ENCODE assay signal across 8 cellular contexts in the genomic region with DNA sequence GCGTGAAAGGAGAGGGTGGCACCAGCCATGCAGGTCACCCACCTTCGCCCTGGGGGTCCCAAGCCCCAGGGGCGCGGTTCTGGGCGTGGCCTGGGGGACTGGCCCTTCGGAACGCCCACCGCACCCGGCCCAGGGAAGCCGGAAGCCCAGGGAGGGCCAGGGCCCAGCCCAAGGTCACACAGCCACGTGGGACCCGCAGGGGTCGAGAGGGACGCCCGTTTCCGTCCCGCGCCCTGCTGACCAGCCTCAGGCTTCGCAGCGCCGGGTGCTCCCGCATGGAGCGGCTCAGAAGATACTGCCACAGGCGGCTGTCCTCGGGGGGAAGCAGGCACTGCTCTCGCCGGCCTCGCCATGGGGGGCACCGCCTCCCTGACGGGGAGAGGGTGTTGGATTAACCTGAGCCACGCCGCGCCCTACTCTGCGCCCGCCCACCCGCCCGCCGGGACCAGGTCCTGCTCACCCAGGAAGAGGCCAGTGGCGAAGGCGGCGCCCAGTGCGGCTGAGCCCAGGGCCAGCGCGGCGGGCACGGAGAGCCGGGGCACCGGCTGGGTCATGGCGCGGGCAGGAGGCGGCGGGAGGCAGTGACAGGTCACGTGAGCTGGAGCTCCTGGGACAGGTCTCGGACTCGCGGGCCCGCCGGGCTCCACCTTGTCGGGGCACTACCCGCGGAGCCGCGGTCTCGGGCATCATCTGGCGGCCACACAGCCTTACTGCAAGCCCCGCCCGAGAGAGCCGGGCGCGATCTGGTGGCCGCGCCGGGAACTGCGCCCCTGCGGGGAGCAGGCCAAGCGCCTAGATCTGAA. TPM values are rescaled to one million over a fixed set of nuclear protein-coding genes. Genes with fewer than 3 reads are reported as not detected.
DNase-seq lines count a peak whose midpoint lies in the region; ATAC-seq and TF ChIP-seq lines count a peak whose summit lies in the region.

COMTD1 (minus strand) TSS at position 583 of the 803 bp plus-strand sequence; CDS start at position 554, 29 bp downstream.

- no peaks in the 10 kb centered on the region for H3K27me3 ChIP-seq in CD4-positive, alpha-beta memory T cell (ENCODE audit: insufficient read depth, low read length)
- H3K27me3 ChIP-seq in duodenal mucosa (ENCODE audit: control insufficient read depth in 1 of 2, insufficient read depth in 2 of 2, low read length in 2 of 2) (no peaks in the 10 kb centered on the region), lower lobe of right lung (ENCODE audit: low read depth) (no peaks in the 10 kb centered on the region)

- peaks cover 18% of the 10 kb centered on the region for H3K4me1 ChIP-seq in CD4-positive, alpha-beta memory T cell (ENCODE audit: insufficient read depth, low read length)
- H3K4me1 ChIP-seq in duodenal mucosa (ENCODE audit: control insufficient read depth in 1 of 2, insufficient read depth in 2 of 2, low read length in 2 of 2) (peaks cover 21 to 31% of the 10 kb centered on the region in 2 donors), lower lobe of right lung (peaks cover 19% of the 10 kb centered on the region)

- peaks cover 9 to 24% of the 10 kb centered on the region in 2 donors for H3K36me3 Mint-ChIP-seq in CD4-positive, alpha-beta memory T cell
- peaks cover 23% of the 10 kb centered on the region for H3K36me3 Mint-ChIP-seq in activated CD8-positive, alpha-beta T cell treated with anti-CD3 and anti-CD28 coated beads for 36 hours (ENCODE audit: low read depth)

- H3K27me3 Mint-ChIP-seq in CD4-positive, alpha-beta memory T cell = no peaks in the 10 kb centered on the region
- no peaks in the 10 kb centered on the region for H3K27me3 Mint-ChIP-seq in activated CD8-positive, alpha-beta T cell treated with anti-CD3 and anti-CD28 coated beads for 36 hours

- POLR2A ChIA-PET in CD4-positive, alpha-beta memory T cell (lab: Charles Lee; ENCODE audit: partially characterized antibody) = interaction anchor here (0.6 to 15.2 kb wide), 9 partner anchors 9 to 1084 kb away, joined by 3 to 284 read pairs (median 7); partner anchors contain the start of genes ADK, SAMD8 and VDAC2
- POLR2A ChIA-PET in activated CD8-positive, alpha-beta T cell treated with anti-CD3 and anti-CD28 coated beads for 36 hours (lab: Charles Lee) = interaction anchor here (1.2 to 11.3 kb wide), 6 partner anchors 13 to 288 kb away, joined by 3 to 106 read pairs (median 4); partner anchors contain the start of genes SAMD8 and VDAC2

- peak within 1 kb of the TSS; percentile 74 to 87 (median 84) for H3K4me3 Mint-ChIP-seq in CD4-positive, alpha-beta memory T cell
- peak within 1 kb of the TSS; percentile 81 for H3K4me3 Mint-ChIP-seq in activated CD8-positive, alpha-beta T cell treated with anti-CD3 and anti-CD28 coated beads for 36 hours

- peak within 1 kb of the TSS; percentile 80 to 99 (median 91) for H3K27ac Mint-ChIP-seq in CD4-positive, alpha-beta memory T cell
- H3K27ac Mint-ChIP-seq in activated CD8-positive, alpha-beta T cell treated with anti-CD3 and anti-CD28 coated beads for 36 hours = peak within 1 kb of the TSS; percentile 94

- H3K9me3 ChIP-seq in CD4-positive, alpha-beta memory T cell (ENCODE audit: control insufficient read depth in 1 of 2, low read length in 2 of 2) = no peaks in the 10 kb centered on the region
- H3K9me3 ChIP-seq in duodenal mucosa (ENCODE audit: control insufficient read depth in 1 of 2, low read length in 2 of 2) (no peaks in the 10 kb centered on the region), lower lobe of right lung (no peaks in the 10 kb centered on the region)

- H3K36me3 ChIP-seq in CD4-positive, alpha-beta memory T cell (ENCODE audit: insufficient read depth, low read length) = peaks cover 12% of the 10 kb centered on the region
- H3K36me3 ChIP-seq in duodenal mucosa (ENCODE audit: control insufficient read depth in 1 of 2, insufficient read depth in 2 of 2, low read length in 2 of 2) = peaks cover 13 to 26% of the 10 kb centered on the region in 2 donors
- peaks cover 27% of the 10 kb centered on the region for H3K36me3 ChIP-seq in lower lobe of right lung

- peaks cover 5 to 36% (median 18%) of the 10 kb centered on the region in 4 donors for H3K4me1 Mint-ChIP-seq in CD4-positive, alpha-beta memory T cell
- peaks cover 24% of the 10 kb centered on the region for H3K4me1 Mint-ChIP-seq in activated CD8-positive, alpha-beta T cell treated with anti-CD3 and anti-CD28 coated beads for 36 hours (ENCODE audit: low read depth)

- no peaks in the 10 kb centered on the region for H3K9me3 Mint-ChIP-seq in CD4-positive, alpha-beta memory T cell
- H3K9me3 Mint-ChIP-seq in activated CD8-positive, alpha-beta T cell treated with anti-CD3 and anti-CD28 coated beads for 36 hours = no peaks in the 10 kb centered on the region

- peak; percentile 100 for TF ChIP-seq CTCF in activated CD8-positive, alpha-beta T cell treated with anti-CD3 and anti-CD28 coated beads for 36 hours (IDR thresholded peaks at IDR 0.05)
- peak; percentile 100 for TF ChIP-seq CTCF in lower lobe of right lung (IDR thresholded peaks at IDR 0.05)

- H3K27ac ChIP-seq in CD4-positive, alpha-beta memory T cell (ENCODE audit: low read depth, low read length) = peak within 1 kb of the TSS; percentile 45
- H3K27ac ChIP-seq in duodenal mucosa (ENCODE audit: low read depth, low read length) (peak within 1 kb of the TSS; percentile 77), lower lobe of right lung (peak within 1 kb of the TSS; percentile 93)

- H3K9ac ChIP-seq in duodenal mucosa (ENCODE audit: low read depth in 1 of 2, low read length in 2 of 2) = peak within 1 kb of the TSS; percentile 67 to 90

- CTCF ChIA-PET in CD4-positive, alpha-beta memory T cell (lab: Charles Lee; ENCODE audit: partially characterized antibody) = interaction anchor here (0.6 to 17.8 kb wide), 39 partner anchors 9 to 1147 kb away, joined by 3 to 399 read pairs (median 5); partner anchors contain the start of genes SAMD8 and VDAC2
- CTCF ChIA-PET in activated CD8-positive, alpha-beta T cell treated with anti-CD3 and anti-CD28 coated beads for 36 hours (lab: Charles Lee) = interaction anchor here (0.5 to 9.1 kb wide), 37 partner anchors 9 to 1087 kb away, joined by 3 to 118 read pairs (median 4); partner anchors contain the start of genes SAMD8 and VDAC2

- H3K4me3 ChIP-seq in CD4-positive, alpha-beta memory T cell (ENCODE audit: low read length in 2 of 2) = peak within 1 kb of the TSS; percentile 52 to 68
- H3K4me3 ChIP-seq in duodenal mucosa (ENCODE audit: low read depth in 1 of 2, low read length in 2 of 2) = peak within 1 kb of the TSS; percentile 80 to 86
- H3K4me3 ChIP-seq in lower lobe of right lung = peak within 1 kb of the TSS; percentile 97

- peak; percentile 91 to 95 (median 92) for DNase-seq in CD4-positive, alpha-beta memory T cell
- peak; percentile 92 for DNase-seq in NCI-H82 (lab: John Stamatoyannopoulos, UW)
- peak; percentile 96 for DNase-seq in activated CD8-positive, alpha-beta T cell treated with anti-CD3 and anti-CD28 coated beads for 36 hours
- DNase-seq in lower lobe of right lung = peak; percentile 98
- peak; percentile 81 to 93 (median 86) for DNase-seq in stimulated activated CD4-positive, alpha-beta T cell treated with anti-CD3 and anti-CD28 coated beads, TNF-alpha, amount 100 ng/mL, for 1 hour (ENCODE audit: low read depth in 3 of 3, low spot score in 1 of 3)

- intact Hi-C loops in CD4-positive, alpha-beta memory T cell (cut with micrococcal nuclease) = loop anchor here (1.0 to 10.0 kb wide), 7 partner anchors 47 to 1451 kb away; partner anchors contain the start of genes CHCHD1 and ZSWIM8
- intact Hi-C loops in activated CD8-positive, alpha-beta T cell treated with anti-CD3 and anti-CD28 coated beads for 36 hours (cut with micrococcal nuclease) = no loop called here
- intact Hi-C loops in lower lobe of right lung (cut with DNase I) = no loop called here

- ATAC-seq in GM19397 (IDR thresholded peaks at IDR 0.05; ENCODE audit: unreplicated experiment) (peak; percentile 66), HG03565 (IDR thresholded peaks at IDR 0.05; ENCODE audit: unreplicated experiment) (peak; percentile 72), lower lobe of right lung (peak; percentile 89 to 93)
- peak; percentile 77 for ATAC-seq in activated CD8-positive, alpha-beta T cell treated with anti-CD3 and anti-CD28 coated beads for 36 hours

RNA-seq across cellular contexts. Expression of gene COMTD1, which starts in this region (rescaled TPM):
- total RNA-seq in CD4-positive, alpha-beta memory T cell = 10 to 100 TPM; 12.7 to 15.4 TPM
- polyA plus RNA-seq in CD4-positive, alpha-beta memory T cell = 10 to 100 TPM; 22.3 TPM
- 10 to 100 TPM; 54.5 to 58.1 TPM for total RNA-seq in activated CD8-positive, alpha-beta T cell treated with anti-CD3 and anti-CD28 coated beads for 36 hours
- 18.3 TPM for total RNA-seq in lower lobe of right lung

Comparison
In these comparisons a context has a peak if more than half of its experiments do, and no peak if none do; other contexts are left out.
1. Peak in every context shown above with its lines: DNase-seq, ATAC-seq, H3K4me3 ChIP-seq and H3K27ac ChIP-seq.